ENCODE assay signal across 8 cellular contexts in the genomic region with DNA sequence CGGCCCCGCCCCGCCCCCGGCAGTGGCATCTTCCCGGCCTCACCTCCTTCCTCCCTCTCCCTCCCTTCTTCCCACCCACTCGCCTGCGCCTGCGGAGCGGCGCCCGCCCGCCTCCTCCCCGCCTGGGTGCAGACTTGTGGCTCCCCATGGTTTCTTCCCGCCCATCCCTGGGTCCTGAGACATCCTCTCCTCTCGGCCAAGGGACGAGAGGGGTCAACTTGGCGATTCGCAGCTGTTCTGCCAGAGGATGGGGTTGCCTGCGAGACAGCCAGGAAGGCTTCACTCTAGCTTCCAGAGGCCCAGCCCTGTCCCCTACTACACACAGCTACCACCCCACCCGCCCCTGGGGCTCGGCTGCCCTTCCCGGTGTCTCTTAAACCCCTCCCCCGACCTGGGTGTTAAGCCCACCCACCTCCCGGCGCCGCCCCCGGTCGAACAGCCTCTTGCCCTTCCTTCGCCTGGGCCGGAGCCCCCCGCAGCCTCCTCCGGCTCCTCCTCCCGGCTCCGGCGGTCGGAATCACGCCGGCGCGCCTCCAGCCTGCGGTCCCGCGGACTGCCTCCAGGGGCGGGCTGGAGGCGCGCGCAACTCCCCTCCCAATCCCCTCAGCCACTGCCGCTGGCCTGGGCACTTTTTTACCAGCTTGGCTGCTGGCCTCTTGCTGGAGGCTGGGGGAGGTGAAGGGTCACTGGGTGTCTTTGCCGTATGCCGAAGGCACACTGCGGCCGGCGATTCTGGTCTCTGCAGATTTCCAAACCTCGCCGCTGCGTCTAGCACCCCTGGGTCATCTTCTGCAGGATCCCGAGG. TPM values are rescaled to one million over a fixed set of nuclear protein-coding genes. Genes with fewer than 3 reads are reported as not detected.
A peak's percentile ranks its signal among the peaks of the same experiment; 100 is the strongest.
DNase-seq lines count a peak whose midpoint lies in the region; ATAC-seq and TF ChIP-seq lines count a peak whose summit lies in the region.

No MANE protein-coding gene starts in this region.

- ATAC-seq in GM19035 (IDR thresholded peaks at IDR 0.05; ENCODE audit: unreplicated experiment) (peak; percentile 35), HG03342 (IDR thresholded peaks at IDR 0.05; ENCODE audit: unreplicated experiment) (peak; percentile 39)

- WGBS in lower leg skin, 2 donors = 2% methylated on average over 38 to 49 of the region's 57 CpGs

- peak; percentile 85 for DNase-seq in AG10803 (ENCODE audit: low read depth)
- DNase-seq in NCI-H524 treated with DMSO at 0.1 percent for 48 hours (lab: John Stamatoyannopoulos, UW) = peak; percentile 56
- peak; percentile 44 to 53 for DNase-seq in activated CD4-positive, alpha-beta T cell treated with anti-CD3 and anti-CD28 coated beads, Interleukin-2, amount 50 U/mL, for 4 hours
- peak; percentile 36 to 79 for DNase-seq in dermis microvascular lymphatic vessel endothelial cell (ENCODE audit: low read depth in 2 of 2)
- DNase-seq in lower leg skin (ENCODE audit: low spot score in 2 of 2) = peak; percentile 83 to 98
- DNase-seq in stimulated activated CD4-positive, alpha-beta T cell treated with anti-CD3 and anti-CD28 coated beads, Interleukin-4, amount 100 ng/mL, for 4 hours = peak; percentile 62 to 72

- TF ChIP-seq CTCF in AG10803 (conservative IDR thresholded peaks at IDR 0.05; ENCODE audit: low read length) (peak; percentile 55), lower leg skin (IDR thresholded peaks at IDR 0.05) (peak in 1 of 3 donors; percentile 49)

- TF ChIP-seq POLR2A in lower leg skin (IDR thresholded peaks at IDR 0.05) = peak in 1 of 2 donors; percentile 3

- H3K4me3 ChIP-seq in AG10803 (ENCODE audit: low read length) (peak overlapping the region; percentile 87), lower leg skin (ENCODE audit: low read depth, poor library complexity, severe bottlenecking) (peak overlapping the region; percentile 85)

- intact Hi-C loops in lower leg skin (cut with DNase I; ENCODE audit: low total_unique reads) = loop anchor here (10.0 kb wide), 1 partner anchor 113 kb away; the partner anchor contains the start of gene CDKN2AIPNL

RNA-seq across cellular contexts. Expression of gene JADE2, which starts 1.9 kb away (rescaled TPM):
- total RNA-seq in dermis microvascular lymphatic vessel endothelial cell = 12.5 and 17.3 TPM in 2 replicates
- 10 to 100 TPM; 35.5 to 68.1 (median 59.0) TPM for total RNA-seq in lower leg skin

Comparison
In these comparisons a context has a peak if more than half of its experiments do, and no peak if none do; other contexts are left out.
1. Peak in every context shown above with its lines: DNase-seq, ATAC-seq and H3K4me3 ChIP-seq.